Comparison of ENCODE assay signal across 28 cellular contexts in genomic region chr1:65442442-65442841, GRCh38.
"Had no signal": no experiment of that assay in that cellular context is flagged by ENCODE, and none has a peak within 500 bp of the region (broad histone marks: within the 10 kb centered on the region; RNA-seq: fewer than 3 reads in every experiment).

No MANE protein-coding gene starts in this region.

- H3K4me3 Mint-ChIP-seq: mesothelial cell of epicardium, naive B cell had no signal

- FAIRE-seq: colon, endometrium, islet of Langerhans, keratinocyte had no signal

- H3K4me1 Mint-ChIP-seq: naive B cell had no signal

- H3K9me3 ChIP-seq: esophagus squamous epithelium, gastrocnemius medialis, heart right ventricle, left lung, lower lobe of right lung, mucosa of descending colon had no signal

- DNase-seq: dermis blood vessel endothelial cell; dorsolateral prefrontal cortex; effector CD4-positive, alpha-beta T cell; effector memory CD4-positive, alpha-beta T cell; erythroblast; esophagus squamous epithelium; foreskin fibroblast; foreskin melanocyte; gastrocnemius medialis; glutamatergic neuron; head of caudate nucleus; heart right ventricle; hippocampal formation; left cardiac atrium; left lung; left ventricle myocardium superior; lower lobe of right lung; mesenchymal stem cell; mucosa of descending colon; naive B cell had no signal

- H3K27me3 Mint-ChIP-seq: naive B cell had no signal

- H3K9me3 Mint-ChIP-seq: naive B cell had no signal

- H3K36me3 ChIP-seq: esophagus squamous epithelium, gastrocnemius medialis, heart right ventricle, left lung, lower lobe of right lung had no signal

- H3K27me3 ChIP-seq: dorsolateral prefrontal cortex, esophagus squamous epithelium, gastrocnemius medialis, heart right ventricle, left lung had no signal

- H3K27ac Mint-ChIP-seq: mesothelial cell of epicardium, naive B cell had no signal

- H3K27ac ChIP-seq: coronary artery, dorsolateral prefrontal cortex, epithelial cell of prostate, esophagus squamous epithelium, gastrocnemius medialis, heart right ventricle, left lung, lower lobe of right lung had no signal

- H3K4me1 ChIP-seq: esophagus squamous epithelium, gastrocnemius medialis, heart right ventricle, left lung, lower lobe of right lung had no signal

- ATAC-seq: esophagus mucosa, gastrocnemius medialis, heart right ventricle, left cardiac atrium, left lung, left ventricle myocardium superior, lower lobe of right lung, mucosa of descending colon had no signal

- H3K36me3 Mint-ChIP-seq: naive B cell had no signal

- H3K4me3 ChIP-seq: coronary artery, dorsolateral prefrontal cortex, esophagus squamous epithelium, gastrocnemius medialis, heart right ventricle, left lung, lower lobe of right lung, mucosa of descending colon had no signal
